Comparison of ENCODE assay signal across 20 cellular contexts in the genomic region with DNA sequence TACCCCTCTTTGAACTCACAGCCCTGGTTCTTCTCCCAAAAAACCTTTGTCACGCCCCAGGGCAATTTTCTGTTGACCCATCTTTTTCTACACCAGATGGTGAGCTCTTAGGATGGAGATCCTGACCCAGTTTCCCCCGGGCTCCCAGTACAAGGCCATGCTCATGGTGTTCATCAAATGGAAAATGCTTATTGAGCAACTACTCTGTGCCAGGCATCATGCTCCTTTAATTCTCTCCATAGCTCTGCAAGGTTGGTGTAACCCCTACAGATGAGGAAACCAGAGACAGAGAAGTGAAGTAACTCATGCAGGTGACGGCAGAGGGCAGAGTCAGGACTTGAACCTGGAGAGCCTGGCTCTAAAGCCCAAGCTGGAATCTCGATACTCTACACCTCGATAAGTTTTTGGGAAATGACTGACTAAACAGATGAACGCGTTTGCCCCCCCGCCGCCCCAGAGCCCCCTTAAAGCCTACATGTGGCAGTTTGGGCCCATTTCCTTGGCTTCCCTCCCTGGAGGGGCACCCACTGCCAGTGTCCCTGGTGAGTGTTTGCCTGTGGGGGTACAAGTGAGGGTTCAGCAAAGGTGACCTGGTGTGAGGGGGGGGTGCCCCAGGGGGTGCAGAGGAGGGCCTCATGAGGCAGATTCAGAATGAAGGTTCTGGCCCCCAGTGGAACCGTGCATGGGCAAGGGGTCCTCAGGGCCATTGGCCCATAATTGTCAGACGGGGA. TPM values are rescaled to one million over a fixed set of nuclear protein-coding genes. Genes with fewer than 3 reads are reported as not detected.
A peak's percentile ranks its signal among the peaks of the same experiment; 100 is the strongest.
DNase-seq lines count a peak whose midpoint lies in the region; ATAC-seq, FAIRE-seq and TF ChIP-seq lines count a peak whose summit lies in the region.
"Had no signal": no experiment of that assay in that cellular context is flagged by ENCODE, and none has a peak within 500 bp of the region (broad histone marks: within the 10 kb centered on the region; RNA-seq: fewer than 3 reads in every experiment).

No MANE protein-coding gene starts in this region.

- CTCF ChIA-PET in GM12878 (lab: Yijun Ruan, JAX) = interaction anchor here (0.6 to 18.6 kb wide), 15 partner anchors 8 to 245 kb away, joined by 3 to 396 read pairs (median 6); partner anchors contain the start of gene RUNX3

- H4K20me1 ChIP-seq in GM12878 (ENCODE audit: control insufficient read depth, insufficient read depth) = peaks cover 2% of the 10 kb centered on the region; the same call in 1 of the 2 replicates

- peaks cover 3% of the 10 kb centered on the region for H3K4me1 ChIP-seq in RWPE2 (ENCODE audit: insufficient read depth, poor library complexity, severe bottlenecking)
- peaks cover 54% of the 10 kb centered on the region for H3K4me1 ChIP-seq in GM12878 (ENCODE audit: control insufficient read depth, insufficient read depth, low read length)
- H3K4me1 ChIP-seq in lower lobe of right lung = no peaks in the 10 kb centered on the region
- H3K4me1 ChIP-seq: esophagus squamous epithelium had no signal

- peaks cover 97% of the 10 kb centered on the region for H3K79me2 ChIP-seq in GM12878 (ENCODE audit: control insufficient read depth, insufficient read depth, low read length)

- peak overlapping the region; percentile 85 for H3K4me3 Mint-ChIP-seq in stimulated activated naive CD8-positive, alpha-beta T cell treated with anti-CD3 and anti-CD28 coated beads, Interleukin-15, Interleukin-2, amounts not matched to agents 100 ng/mL and 50 ng/mL, for 24 hours
- H3K4me3 Mint-ChIP-seq: naive B cell had no signal

- peaks cover 95% of the 10 kb centered on the region for H3K36me3 Mint-ChIP-seq in stimulated activated naive CD8-positive, alpha-beta T cell treated with anti-CD3 and anti-CD28 coated beads, Interleukin-15, Interleukin-2, amounts not matched to agents 100 ng/mL and 50 ng/mL, for 24 hours (ENCODE audit: low read depth)
- H3K36me3 Mint-ChIP-seq: naive B cell had no signal

- 50% methylated on average over 11 of the region's 11 CpGs for WGBS in GM12878 (ENCODE audit: insufficient coverage, insufficient replicate concordance, low lambda C conversion rate, missing lambda C conversion rate)

- TF ChIP-seq RAD21 in GM12878 (IDR thresholded peaks at IDR 0.05; ENCODE audit: insufficient read depth, low read depth, low read length) = peak; percentile 9; the same call in 1 of the 2 replicates

- SMC1A ChIA-PET in GM12878 (lab: Charles Lee; ENCODE audit: uncharacterized antibody, unreplicated experiment) = interaction anchor here (0.9 to 18.5 kb wide), 15 partner anchors 8 to 246 kb away, joined by 3 to 391 read pairs (median 6); partner anchors contain the start of gene RUNX3

- no peak for DNase-seq in stimulated activated naive CD8-positive, alpha-beta T cell treated with anti-CD3 and anti-CD28 coated beads, Interleukin-15, Interleukin-2, amounts not matched to agents 100 U/mL and 50 U/mL, for 24 hours
- DNase-seq in RWPE2 (ENCODE audit: low spot score) (peak; percentile 30), GM12878 (ENCODE audit: low read depth, low spot score) (no peak), RPMI8226 (no peak), kidney glomerular epithelial cell (lab: John Stamatoyannopoulos, UW) (no peak), lower lobe of right lung (no peak)
- DNase-seq: esophagus squamous epithelium; GF-D8; glutamatergic neuron; KG1; naive B cell; NCI-H526 treated with DMSO at 0.1 percent for 48 hours; SK-N-SH; small intestine; stimulated activated CD4-positive, alpha-beta T cell treated with anti-CD3 and anti-CD28 coated beads, Interleukin-4, amount 100 ng/mL, for 4 hours; stimulated activated CD8-positive, alpha-beta memory T cell treated with anti-CD3 and anti-CD28 coated beads, Interleukin-4, amount 100 ng/mL, for 48 hours had no signal

- H3K36me3 ChIP-seq in RWPE2 (ENCODE audit: low read depth) = no peaks in the 10 kb centered on the region
- peaks cover 9 to 17% of the 10 kb centered on the region in 2 experiments for H3K36me3 ChIP-seq in GM12878 (ENCODE audit: control insufficient read depth in 2 of 2, insufficient read depth in 2 of 2, low read length in 1 of 2)
- H3K36me3 ChIP-seq in lower lobe of right lung = no peaks in the 10 kb centered on the region
- H3K36me3 ChIP-seq: esophagus squamous epithelium had no signal

- no TSS peak for BruUV-seq in GM12878 (replicated peaks; lab: Mats Ljungman, UMichigan)

- POLR2A ChIA-PET in GM12878 (lab: Charles Lee) = interaction anchor here (0.6 to 13.4 kb wide), 9 partner anchors 9 to 140 kb away, joined by 3 to 220 read pairs (median 8); partner anchors contain the start of gene RUNX3

- TF ChIP-seq CTCF in RWPE2 (IDR thresholded peaks at IDR 0.05; ENCODE audit: poor library complexity, severe bottlenecking) (no peak), GM12878 (IDR thresholded peaks at IDR 0.05 in 2 of 3, conservative IDR thresholded peaks at IDR 0.05 in 1 of 3; ENCODE audit: control insufficient read depth in 2 of 3, extremely low read depth in 1 of 3, insufficient read depth in 1 of 3, low read depth in 3 of 3, low read length in 3 of 3) (peak; percentile 16 to 58 (median 41); a peak in 4 of 6 replicates), lower lobe of right lung (IDR thresholded peaks at IDR 0.05) (no peak)

- H2AFZ ChIP-seq in GM12878 (ENCODE audit: control insufficient read depth, low read depth, low read length) = no peak overlapping the region
- H2AFZ ChIP-seq: PC-9 had no signal

- intact Hi-C loops in GM12878 (cut with micrococcal nuclease; ENCODE audit: unreplicated experiment) (no loop called here), lower lobe of right lung (cut with DNase I) (no loop called here)

- H3K9me3 ChIP-seq in RWPE2 (ENCODE audit: severe bottlenecking) = no peaks in the 10 kb centered on the region
- H3K9me3 ChIP-seq in GM12878 (replicated peaks; ENCODE audit: control insufficient read depth, insufficient read depth, low read length) = no peaks in the 10 kb centered on the region
- H3K9me3 ChIP-seq in lower lobe of right lung = no peaks in the 10 kb centered on the region
- H3K9me3 ChIP-seq: esophagus squamous epithelium, SK-N-SH had no signal

- no peak for TF ChIP-seq POLR2A in GM12878 (IDR thresholded peaks at IDR 0.05; ENCODE audit: low read depth, low read length)

- no peak overlapping the region for H3K27ac ChIP-seq in RWPE2 (ENCODE audit: poor library complexity, severe bottlenecking)
- peak overlapping the region; percentile 98 for H3K27ac ChIP-seq in GM12878 (ENCODE audit: control insufficient read depth, insufficient read depth)
- no peak overlapping the region for H3K27ac ChIP-seq in lower lobe of right lung
- H3K27ac ChIP-seq: esophagus squamous epithelium, PC-9 had no signal

- H3K9me3 Mint-ChIP-seq in stimulated activated naive CD8-positive, alpha-beta T cell treated with anti-CD3 and anti-CD28 coated beads, Interleukin-15, Interleukin-2, amounts not matched to agents 100 ng/mL and 50 ng/mL, for 24 hours = no peaks in the 10 kb centered on the region
- H3K9me3 Mint-ChIP-seq: naive B cell had no signal

- in situ Hi-C loops in GM12878 (cut with MboI) = loop anchor here (5.0 kb wide), 2 partner anchors 72 to 142 kb away; no protein-coding TSS in a partner anchor

- H3K4me3 ChIP-seq in RWPE2 (ENCODE audit: severe bottlenecking) = no peak overlapping the region
- peak overlapping the region; percentile 97 for H3K4me3 ChIP-seq in GM12878
- H3K4me3 ChIP-seq in lower lobe of right lung = no peak overlapping the region
- H3K4me3 ChIP-seq: esophagus squamous epithelium, PC-9 had no signal

- H3K9ac ChIP-seq in GM12878 (ENCODE audit: control insufficient read depth, insufficient read depth, low read length) = peak overlapping the region; percentile 91
- H3K9ac ChIP-seq: SK-N-SH had no signal

- H3K4me2 ChIP-seq in GM12878 (ENCODE audit: control insufficient read depth, insufficient read depth) = peak overlapping the region; percentile 95
- H3K4me2 ChIP-seq: PC-9, SK-N-SH had no signal

- H3K27me3 Mint-ChIP-seq in stimulated activated naive CD8-positive, alpha-beta T cell treated with anti-CD3 and anti-CD28 coated beads, Interleukin-15, Interleukin-2, amounts not matched to agents 100 ng/mL and 50 ng/mL, for 24 hours = no peaks in the 10 kb centered on the region
- H3K27me3 Mint-ChIP-seq: naive B cell had no signal

- RAD21 ChIA-PET in GM12878 (lab: Charles Lee; ENCODE audit: unreplicated experiment) = interaction anchor here (0.6 to 10.4 kb wide), 17 partner anchors 9 to 143 kb away, joined by 3 to 214 read pairs (median 5); partner anchors contain the start of gene RUNX3

- no peak for ATAC-seq in stimulated activated naive CD8-positive, alpha-beta T cell treated with anti-CD3 and anti-CD28 coated beads, Interleukin-15, Interleukin-2, amounts not matched to agents 100 U/mL and 50 U/mL, for 24 hours
- no peak for ATAC-seq in RWPE2 (ENCODE audit: low read depth)
- ATAC-seq in GM12878 = no peak
- ATAC-seq in lower lobe of right lung = no peak

- TF ChIP-seq EP300 in GM12878 (IDR thresholded peaks at IDR 0.05; ENCODE audit: borderline replicate concordance in 1 of 2, control insufficient read depth in 1 of 2, low read depth in 2 of 2, low read length in 2 of 2) = no peak

- H3K27ac Mint-ChIP-seq in stimulated activated naive CD8-positive, alpha-beta T cell treated with anti-CD3 and anti-CD28 coated beads, Interleukin-15, Interleukin-2, amounts not matched to agents 100 ng/mL and 50 ng/mL, for 24 hours = peak overlapping the region; percentile 98
- H3K27ac Mint-ChIP-seq: progenitor cell of endocrine pancreas had no signal

- H3K27me3 ChIP-seq in RWPE2 (ENCODE audit: insufficient read depth, poor library complexity, severe bottlenecking) = no peaks in the 10 kb centered on the region
- no peaks in the 10 kb centered on the region for H3K27me3 ChIP-seq in GM12878 (replicated peaks in 1 of 2; ENCODE audit: control insufficient read depth in 2 of 2, insufficient read depth in 2 of 2, low read length in 1 of 2)
- peaks cover 8% of the 10 kb centered on the region for H3K27me3 ChIP-seq in lower lobe of right lung (ENCODE audit: low read depth)

- H3K4me1 Mint-ChIP-seq in stimulated activated naive CD8-positive, alpha-beta T cell treated with anti-CD3 and anti-CD28 coated beads, Interleukin-15, Interleukin-2, amounts not matched to agents 100 ng/mL and 50 ng/mL, for 24 hours (ENCODE audit: low read depth) = peaks cover 78% of the 10 kb centered on the region

- no peak for FAIRE-seq in GM12878 (lab: Jason Lieb, UNC)
- FAIRE-seq: bronchial epithelial cell, small intestine had no signal

RNA-seq across cellular contexts. Expression of gene RUNX3, which starts 30.2 kb away (rescaled TPM):
- 101 and 106 TPM in 2 replicates for total RNA-seq in GM12878 (2013; cell fraction: nucleolus; rRNA removed)
- 25.8 and 33.5 TPM in 2 replicates for total RNA-seq in GM12878 (2014; rRNA removed)
- 18.4 and 19.0 TPM in 2 replicates for total RNA-seq in GM12878 (2014; rRNA removed; fragmentation: Illumina TruSeq; extraction: Trizol)
- total RNA-seq in GM12878 (2021) = 148 and 151 TPM in 2 replicates
- polyA plus RNA-seq in GM12878 (2011; ENCODE audit: low read depth) = 44.1 TPM
- polyA plus RNA-seq in GM12878 (2011; rRNA removed) = 15.0 and 25.8 TPM in 2 replicates
- polyA plus RNA-seq in GM12878 (2011; cell fraction: cytosol; rRNA removed) = 45.6 and 51.9 TPM in 2 replicates
- 72.8 and 112 TPM in 2 replicates for polyA plus RNA-seq in GM12878 (2011; cell fraction: nucleus; rRNA removed)
- polyA plus RNA-seq in GM12878 (2012) = 91.6 and 104 TPM in 2 replicates
- 48.8 and 61.7 TPM in 2 replicates for polyA plus RNA-seq in GM12878 (2014; fragmentation: Illumina TruSeq; extraction: Trizol)
- polyA plus RNA-seq in GM12878 (2014; fragmentation: Nextera tagmentation; extraction: Ambion mirVana) = 10 to 100 TPM; 21.6 to 26.3 TPM
- 64.7 and 79.6 TPM in 2 replicates for polyA plus RNA-seq in GM12878 (2014; rRNA removed)
- polyA plus RNA-seq in GM12878 (2016; fragmentation: Nextera tagmentation; extraction: Ambion mirVana) = 10 to 100 TPM; 29.3 to 34.0 TPM
- polyA minus RNA-seq in GM12878 (2011; rRNA and poly(A)+ RNA removed) = 20.0 and 31.7 TPM in 2 replicates
- polyA minus RNA-seq in GM12878 (2011; cell fraction: cytosol; rRNA and poly(A)+ RNA removed) = 30.6 and 47.6 TPM in 2 replicates
- 30.8 and 46.2 TPM in 2 replicates for polyA minus RNA-seq in GM12878 (2011; cell fraction: nucleus; rRNA and poly(A)+ RNA removed)
- 13.1 TPM for total RNA-seq in lower lobe of right lung
- total RNA-seq: PC-9, progenitor cell of endocrine pancreas had no signal
- polyA plus RNA-seq: SK-N-SH had no signal

Comparison
In these comparisons a context has a peak if more than half of its experiments do, and no peak if none do; other contexts are left out.
1. CTCF ChIP-seq: peak in GM12878 (3 of 3); none in RWPE2 (single experiment) and lower lobe of right lung (single experiment).